Comparison of ENCODE assay signal across 22 cellular contexts in the genomic region with DNA sequence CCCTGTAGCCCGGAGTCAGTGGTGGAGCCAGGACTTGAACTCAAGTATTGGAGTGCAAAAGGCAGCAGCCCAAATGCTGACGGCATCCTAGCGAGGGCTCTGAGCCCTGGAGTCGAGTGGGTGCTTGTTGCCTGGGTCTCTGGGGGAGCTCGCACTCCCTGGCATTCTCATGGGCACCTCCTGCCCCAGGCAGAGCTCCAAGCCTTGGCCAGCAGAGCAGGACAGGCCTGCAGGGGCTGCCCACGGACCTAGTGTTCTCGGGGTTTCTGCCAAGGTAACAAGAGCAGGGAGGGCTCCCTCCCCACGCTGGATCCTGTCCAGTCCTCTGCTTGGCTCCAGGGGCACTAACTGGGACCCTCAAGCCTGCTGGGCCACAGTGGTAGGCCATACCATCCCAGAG. TPM values are rescaled to one million over a fixed set of nuclear protein-coding genes. Genes with fewer than 3 reads are reported as not detected.
DNase-seq lines count a peak whose midpoint lies in the region; ATAC-seq lines count a peak whose summit lies in the region.
"Had no signal": no experiment of that assay in that cellular context is flagged by ENCODE, and none has a peak within 500 bp of the region (broad histone marks: within the 10 kb centered on the region; RNA-seq: fewer than 3 reads in every experiment).

No MANE protein-coding gene starts in this region.

- in situ Hi-C loops in G401 (cut with HindIII; ENCODE audit: low sequenced_read_pairs) = no loop called here

- peak overlapping the region; percentile 2 for H3K27ac ChIP-seq in cingulate gyrus (ENCODE audit: low read depth, low read length)
- H3K27ac ChIP-seq: Peyer's patch, SJCRH30 had no signal

- DNase-seq in G401 (ENCODE audit: low spot score) = peak; percentile 25
- peak; percentile 81 for DNase-seq in medulla oblongata (ENCODE audit: extremely low spot score)
- DNase-seq in putamen (ENCODE audit: low spot score) = peak; percentile 70
- DNase-seq: DMS53; GF-D8; Karpas-422; MV-4-11; NCI-H1105 treated with DMSO at 0.1 percent for 48 hours; NCI-H2029 treated with DMSO at 0.1 percent for 48 hours; NCI-H226; NCI-H524; NCI-H774; NK-92 treated with Interleukin-12 subunit alpha and Interleukin-12 subunit beta, amount 100 ng/mL, for 24 hours; Peyer's patch; SJCRH30 had no signal

- ATAC-seq in GM19023 (IDR thresholded peaks at IDR 0.05; ENCODE audit: unreplicated experiment) = no peak
- no peak for ATAC-seq in GM18868 (IDR thresholded peaks at IDR 0.05; ENCODE audit: unreplicated experiment)
- ATAC-seq in GM18498 (IDR thresholded peaks at IDR 0.05; ENCODE audit: unreplicated experiment) = no peak
- no peak for ATAC-seq in GM21528 (IDR thresholded peaks at IDR 0.05; ENCODE audit: low FRiP score, unreplicated experiment)
- ATAC-seq: GM23338 had no signal

RNA-seq across cellular contexts. Expression of gene WFS1, which starts 17.6 kb away (rescaled TPM):
- total RNA-seq in G401 (2014; rRNA removed; shearing (Covaris generic)) = 8.2 and 9.3 TPM in 2 replicates

RNA-seq across cellular contexts. Expression of gene JAKMIP1, which starts 51.7 kb away (rescaled TPM):
- total RNA-seq in G401 (2014; rRNA removed; shearing (Covaris generic)) = not detected in 2 replicates
- total RNA-seq: M059J, SJCRH30 had no signal

Comparison
In these comparisons a context has a peak if more than half of its experiments do, and no peak if none do; other contexts are left out.
1. DNase-seq: peak in every context shown above with its lines; median percentile 81 in medulla oblongata; 70 in putamen; 25 in G401.